In the genomic region with DNA sequence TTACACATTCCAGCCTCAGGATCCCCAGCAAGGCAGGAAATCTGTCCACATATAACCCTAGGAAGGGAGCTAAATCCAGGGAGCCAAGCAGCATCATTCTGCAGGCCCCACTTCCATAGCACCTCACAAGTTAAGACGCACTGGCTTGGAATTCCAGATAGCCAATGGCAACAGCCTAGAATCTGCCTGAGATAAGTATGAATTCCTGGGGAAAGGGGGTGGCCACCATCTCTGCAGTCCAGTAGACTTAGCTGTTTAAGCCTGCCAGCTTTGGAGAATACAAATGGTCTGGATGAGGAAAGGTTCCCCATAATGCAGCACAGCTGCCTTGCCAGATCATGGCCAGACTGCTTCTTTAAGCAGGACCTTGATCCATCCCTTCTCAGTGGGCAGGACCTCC, we compare ENCODE assay signal across 10 cellular contexts.
"Had no signal": no experiment of that assay in that cellular context is flagged by ENCODE, and none has a peak within 500 bp of the region (broad histone marks: within the 10 kb centered on the region; RNA-seq: fewer than 3 reads in every experiment).

No MANE protein-coding gene starts in this region.

- FAIRE-seq: colon, TTC549 had no signal

- ATAC-seq: activated CD8-positive, alpha-beta memory T cell treated with anti-CD3 and anti-CD28 coated beads, Interleukin-2, amount 10 ng/mL, durations not matched to agents 7 days and 5 days; sciatic nerve; stimulated activated naive B cell treated with anti-CD40 and anti-IgM and Interleukin-4, amounts not matched to agents 10 μg/mL and 1 μg/mL and 100 μg/mL, for 72 hours had no signal

- H3K4me3 ChIP-seq: dorsolateral prefrontal cortex had no signal

- H3K27ac ChIP-seq: dorsolateral prefrontal cortex had no signal

- DNase-seq: activated CD4-positive, alpha-beta memory T cell treated with anti-CD3 and anti-CD28 coated beads for 36 hours; activated CD8-positive, alpha-beta memory T cell treated with anti-CD3 and anti-CD28 coated beads, Interleukin-2, amount 10 ng/mL, durations not matched to agents 7 days and 5 days; central memory CD4-positive, alpha-beta T cell; dorsolateral prefrontal cortex; erythroblast; mesendoderm; stimulated activated naive B cell treated with anti-CD40 and anti-IgM and Interleukin-4, amounts not matched to agents 10 μg/mL and 1 μg/mL and 100 μg/mL, for 72 hours had no signal
